In genomic region chr6:3232017-3232838, GRCh38 we compare ENCODE assay signal across 9 cellular contexts. TPM values are rescaled to one million over a fixed set of nuclear protein-coding genes. Genes with fewer than 3 reads are reported as not detected.
DNase-seq lines count a peak whose midpoint lies in the region; ATAC-seq and TF ChIP-seq lines count a peak whose summit lies in the region.
"Had no signal": no experiment of that assay in that cellular context is flagged by ENCODE, and none has a peak within 500 bp of the region (broad histone marks: within the 10 kb centered on the region; RNA-seq: fewer than 3 reads in every experiment).

No MANE protein-coding gene starts in this region.

- CTCF ChIA-PET in activated B cell treated with CpG ODN at 0.5 μM for 24 hours (lab: Charles Lee), result no interaction called here
- CTCF ChIA-PET in GM10248 (lab: Yijun Ruan, JAX), result interaction anchor here (3.7 kb wide), 1 partner anchor 19 kb away, joined by 26 read pairs; no protein-coding TSS in a partner anchor

- no peak overlapping the region for H3K27ac Mint-ChIP-seq in activated B cell treated with CpG ODN at 0.5 μM for 24 hours
- H3K27ac Mint-ChIP-seq in activated T-helper 2 cell treated with anti-CD3 and anti-CD28 coated beads, Interferon-gamma antibody, Interleukin-2, Interleukin-4, amounts not matched to agents 10 μg/mL and 5 μg/mL and 100 μg/mL, durations not matched to agents 14 hours and 24 hours and 36 hours, result no peak overlapping the region
- H3K27ac Mint-ChIP-seq: T-helper 1 cell treated with Interleukin-12 subunit alpha and Interleukin-12 subunit beta and Interleukin-4 antibody, amounts not matched to agents 30 μg/mL and 1 μg/mL, for 36 hours had no signal

- H3K4me1 Mint-ChIP-seq in activated B cell treated with CpG ODN at 0.5 μM for 24 hours, result peaks cover 40% of the 10 kb centered on the region
- H3K4me1 Mint-ChIP-seq in activated T-helper 2 cell treated with anti-CD3 and anti-CD28 coated beads, Interferon-gamma antibody, Interleukin-2, Interleukin-4, amounts not matched to agents 10 μg/mL and 5 μg/mL and 100 μg/mL, durations not matched to agents 14 hours and 24 hours and 36 hours (ENCODE audit: low read depth), result peaks cover 24% of the 10 kb centered on the region

- H3K36me3 Mint-ChIP-seq in activated B cell treated with CpG ODN at 0.5 μM for 24 hours (ENCODE audit: low read depth), result no peaks in the 10 kb centered on the region
- H3K36me3 Mint-ChIP-seq in activated T-helper 2 cell treated with anti-CD3 and anti-CD28 coated beads, Interferon-gamma antibody, Interleukin-2, Interleukin-4, amounts not matched to agents 10 μg/mL and 5 μg/mL and 100 μg/mL, durations not matched to agents 14 hours and 24 hours and 36 hours (ENCODE audit: low read depth), result peaks cover 3% of the 10 kb centered on the region

- H3K27me3 Mint-ChIP-seq in activated B cell treated with CpG ODN at 0.5 μM for 24 hours, result peaks cover 59% of the 10 kb centered on the region
- H3K27me3 Mint-ChIP-seq in activated T-helper 2 cell treated with anti-CD3 and anti-CD28 coated beads, Interferon-gamma antibody, Interleukin-2, Interleukin-4, amounts not matched to agents 10 μg/mL and 5 μg/mL and 100 μg/mL, durations not matched to agents 14 hours and 24 hours and 36 hours (ENCODE audit: low read depth), result peaks cover 82% of the 10 kb centered on the region

- H3K9me3 Mint-ChIP-seq in activated B cell treated with CpG ODN at 0.5 μM for 24 hours, result no peaks in the 10 kb centered on the region
- H3K9me3 Mint-ChIP-seq in activated T-helper 2 cell treated with anti-CD3 and anti-CD28 coated beads, Interferon-gamma antibody, Interleukin-2, Interleukin-4, amounts not matched to agents 10 μg/mL and 5 μg/mL and 100 μg/mL, durations not matched to agents 14 hours and 24 hours and 36 hours, result no peaks in the 10 kb centered on the region
- H3K9me3 Mint-ChIP-seq: T-helper 1 cell treated with Interleukin-12 subunit alpha and Interleukin-12 subunit beta and Interleukin-4 antibody, amounts not matched to agents 30 μg/mL and 1 μg/mL, for 36 hours had no signal

- H3K4me3 Mint-ChIP-seq in activated B cell treated with CpG ODN at 0.5 μM for 24 hours, result peak overlapping the region; percentile 21
- no peak overlapping the region for H3K4me3 Mint-ChIP-seq in activated T-helper 2 cell treated with anti-CD3 and anti-CD28 coated beads, Interferon-gamma antibody, Interleukin-2, Interleukin-4, amounts not matched to agents 10 μg/mL and 5 μg/mL and 100 μg/mL, durations not matched to agents 14 hours and 24 hours and 36 hours (ENCODE audit: low read depth)

- peak; percentile 13 for DNase-seq in NCI-H510A treated with DMSO at 0.1 percent for 48 hours (lab: John Stamatoyannopoulos, UW)
- no peak for DNase-seq in NCI-H510A (lab: John Stamatoyannopoulos, UW)
- DNase-seq in activated B cell treated with CpG ODN at 0.5 μM for 24 hours, result no peak
- peak; percentile 77 for DNase-seq in left kidney (ENCODE audit: low read depth, low spot score)
- DNase-seq in superior temporal gyrus (ENCODE audit: extremely low spot score), result peak; percentile 62
- DNase-seq in GM10248 (ENCODE audit: extremely low spot score), result no peak
- DNase-seq in activated T-helper 2 cell treated with anti-CD3 and anti-CD28 coated beads, Interferon-gamma antibody, Interleukin-2, Interleukin-4, amounts not matched to agents 10 μg/mL and 5 μg/mL and 100 μg/mL, durations not matched to agents 14 hours and 24 hours and 36 hours (ENCODE audit: low spot score), result no peak

- ATAC-seq in activated B cell treated with CpG ODN at 0.5 μM for 24 hours (ENCODE audit: low read depth) (no peak), HG03342 (IDR thresholded peaks at IDR 0.05; ENCODE audit: unreplicated experiment) (no peak)

- POLR2A ChIA-PET in activated B cell treated with CpG ODN at 0.5 μM for 24 hours (lab: Charles Lee), result no interaction called here
- POLR2A ChIA-PET in GM10248 (lab: Yijun Ruan, JAX), result no interaction called here

- no peak for TF ChIP-seq CTCF in activated B cell treated with CpG ODN at 0.5 μM for 24 hours (IDR thresholded peaks at IDR 0.05)
- TF ChIP-seq CTCF in GM10248 (IDR thresholded peaks at IDR 0.05; ENCODE audit: control extremely low read depth, extremely low read depth, low read depth, missing control alignments), result no peak

- intact Hi-C loops in activated B cell treated with CpG ODN at 0.5 μM for 24 hours (cut with micrococcal nuclease), result loop anchor here (10.0 kb wide), 1 partner anchor 1607 kb away; no protein-coding TSS in a partner anchor
- intact Hi-C loops in activated T-helper 2 cell treated with anti-CD3 and anti-CD28 coated beads, Interferon-gamma antibody, Interleukin-2, Interleukin-4, amounts not matched to agents 10 μg/mL and 5 μg/mL and 100 μg/mL, durations not matched to agents 14 hours and 24 hours and 36 hours (cut with micrococcal nuclease), result loop anchor here (10.0 kb wide), 1 partner anchor 1837 kb away; no protein-coding TSS in a partner anchor

RNA-seq across cellular contexts. Expression of gene TUBB2B, which starts 4.8 kb away (rescaled TPM):
- not detected in 2 replicates for total RNA-seq in activated B cell treated with CpG ODN at 0.5 μM for 24 hours
- 0.41 and 0.60 TPM in 2 replicates for total RNA-seq in activated T-helper 2 cell treated with anti-CD3 and anti-CD28 coated beads, Interferon-gamma antibody, Interleukin-2, Interleukin-4, amounts not matched to agents 10 μg/mL and 5 μg/mL and 100 μg/mL, durations not matched to agents 14 hours and 24 hours and 36 hours

RNA-seq across cellular contexts. Expression of gene PSMG4, which starts 26.5 kb away (rescaled TPM):
- 28.7 and 29.9 TPM in 2 replicates for total RNA-seq in activated B cell treated with CpG ODN at 0.5 μM for 24 hours
- 26.4 and 30.9 TPM in 2 replicates for total RNA-seq in activated T-helper 2 cell treated with anti-CD3 and anti-CD28 coated beads, Interferon-gamma antibody, Interleukin-2, Interleukin-4, amounts not matched to agents 10 μg/mL and 5 μg/mL and 100 μg/mL, durations not matched to agents 14 hours and 24 hours and 36 hours

Comparison
In these comparisons a context has a peak if more than half of its experiments do, and no peak if none do; other contexts are left out.
1. DNase-seq: peak in NCI-H510A treated with DMSO at 0.1 percent for 48 hours (single experiment), left kidney (single experiment) and superior temporal gyrus (single experiment); none in NCI-H510A (single experiment), activated B cell treated with CpG ODN at 0.5 μM for 24 hours (single experiment), GM10248 (single experiment) and activated T-helper 2 cell treated with anti-CD3 and anti-CD28 coated beads, Interferon-gamma antibody, Interleukin-2, Interleukin-4, amounts not matched to agents 10 μg/mL and 5 μg/mL and 100 μg/mL, durations not matched to agents 14 hours and 24 hours and 36 hours (single experiment).